8 cellular contexts compared by ENCODE assay signal in the genomic region with DNA sequence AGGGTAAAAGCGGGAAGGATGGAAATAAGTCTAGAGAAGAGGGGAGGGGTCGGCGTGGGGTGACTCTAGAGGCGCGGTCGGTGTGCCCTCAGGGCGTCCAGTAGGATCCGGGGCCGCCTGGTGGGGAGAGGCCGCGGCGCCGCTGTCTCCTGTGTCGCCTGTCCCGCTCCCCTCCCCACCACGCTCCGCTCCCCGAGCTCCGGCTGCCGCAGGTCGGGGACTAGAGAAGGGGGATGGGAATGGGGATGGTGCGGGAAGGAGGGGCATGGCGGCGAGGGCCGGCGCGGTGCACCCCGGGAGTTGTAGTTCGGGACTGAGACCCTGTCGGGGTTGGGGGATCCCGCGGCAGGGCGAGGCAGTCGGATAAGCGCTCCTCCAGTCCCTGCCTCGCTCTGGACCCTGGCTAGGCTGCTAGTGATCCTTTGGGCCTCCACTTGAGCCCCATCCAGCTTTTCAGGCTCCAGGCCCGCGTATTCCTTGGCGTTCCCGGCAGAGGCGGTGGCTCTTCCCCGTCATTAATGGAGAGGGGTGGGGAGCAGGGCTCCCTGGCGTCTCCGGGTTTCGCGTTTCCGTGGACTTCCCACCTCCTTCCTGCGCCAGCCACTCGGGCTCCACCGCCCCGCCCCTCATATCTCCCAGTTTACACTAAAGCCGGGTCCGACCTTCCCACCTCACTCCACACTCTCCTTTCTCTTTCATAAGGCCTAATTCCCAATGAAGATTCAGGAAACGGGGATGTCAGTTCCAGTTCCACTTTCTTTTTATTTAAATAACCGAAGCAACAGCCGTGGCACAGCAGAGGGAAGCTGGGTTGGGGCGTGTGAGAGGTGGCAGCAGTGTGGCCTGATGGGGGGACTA. TPM values are rescaled to one million over a fixed set of nuclear protein-coding genes. Genes with fewer than 3 reads are reported as not detected.
DNase-seq lines count a peak whose midpoint lies in the region; ATAC-seq and FAIRE-seq lines count a peak whose summit lies in the region.

Gene ENTREP3 (minus strand): TSS at position 241 of the 858 bp plus-strand sequence. CDS start 606 bp downstream, outside the sequence.

- FAIRE-seq in urothelium cell line (lab: Jason Lieb, UNC): no peak

- H3K27ac Mint-ChIP-seq in T-helper 17 cell: peak within 1 kb of the TSS; percentile 92

- H3K27me3 Mint-ChIP-seq in T-helper 17 cell: no peaks in the 10 kb centered on the region

- DNase-seq in Caki2 (ENCODE audit: low read depth) (peak; percentile 80), H4 (ENCODE audit: low spot score) (peak; percentile 79), NCI-H146 (lab: John Stamatoyannopoulos, UW) (peak; percentile 92), T-helper 17 cell (peak; percentile 53 to 71 (median 67)), amygdala (lab: John Stamatoyannopoulos, UW) (peak; percentile 33 to 92 (median 79)), left cardiac atrium (peak; percentile 92), posterior vena cava (ENCODE audit: low spot score) (peak; percentile 96), urothelium cell line (ENCODE audit: low spot score) (peak; percentile 89)

- no peaks in the 10 kb centered on the region for H3K9me3 ChIP-seq in T-helper 17 cell (ENCODE audit: control insufficient read depth, low read length, poor library complexity, severe bottlenecking)

- H3K36me3 Mint-ChIP-seq in T-helper 17 cell (ENCODE audit: low read depth): peaks cover 8% of the 10 kb centered on the region

- in situ Hi-C loops in Caki2 (cut with HindIII; ENCODE audit: low pct_unique_long_range_greater_than_20kb, low sequenced_read_pairs): no loop called here

- H3K4me1 Mint-ChIP-seq in T-helper 17 cell: peaks cover 39% of the 10 kb centered on the region

- intact Hi-C loops in left cardiac atrium (cut with DNase I) (no loop called here), posterior vena cava (cut with DNase I) (loop anchor here in 1 of 2 donors (2.0 kb wide), 1 partner anchor 19 kb away; no protein-coding TSS in a partner anchor)

- H3K4me3 Mint-ChIP-seq in T-helper 17 cell: peak within 1 kb of the TSS; percentile 86

- peak; percentile 71 for ATAC-seq in T-helper 17 cell
- ATAC-seq in left cardiac atrium: peak; percentile 92 to 94

RNA-seq across cellular contexts. Expression of gene ENTREP3, which starts in this region (rescaled TPM):
- 4.3 and 7.1 TPM in 2 replicates for total RNA-seq in Caki2 (2014; rRNA removed; shearing (Covaris generic); ENCODE audit: low replicate concordance)
- total RNA-seq in H4 (2014; rRNA removed; shearing (Covaris generic)): 5.7 and 11.0 TPM in 2 replicates
- total RNA-seq in T-helper 17 cell (1 to 10 TPM; 8.6 to 9.3 TPM), left cardiac atrium (10 to 100 TPM; 16.1 to 18.7 TPM), posterior vena cava (10 to 100 TPM; 21.3 to 25.3 TPM)

Comparison
In these comparisons a context has a peak if more than half of its experiments do, and no peak if none do; other contexts are left out.
1. Peak in every context shown above with its lines: DNase-seq and ATAC-seq.